1 cellular context compared by ENCODE assay signal in genomic region chr9:111900934-111901612, GRCh38.
TF ChIP-seq lines count a peak whose summit lies in the region.

No MANE protein-coding gene starts in this region.

TF ChIP-seq in K562, 482 proteins besides CTCF, POLR2A, EP300 and RAD21 (continued from another document and continues in another):
- TF ChIP-seq, protein P1, sequence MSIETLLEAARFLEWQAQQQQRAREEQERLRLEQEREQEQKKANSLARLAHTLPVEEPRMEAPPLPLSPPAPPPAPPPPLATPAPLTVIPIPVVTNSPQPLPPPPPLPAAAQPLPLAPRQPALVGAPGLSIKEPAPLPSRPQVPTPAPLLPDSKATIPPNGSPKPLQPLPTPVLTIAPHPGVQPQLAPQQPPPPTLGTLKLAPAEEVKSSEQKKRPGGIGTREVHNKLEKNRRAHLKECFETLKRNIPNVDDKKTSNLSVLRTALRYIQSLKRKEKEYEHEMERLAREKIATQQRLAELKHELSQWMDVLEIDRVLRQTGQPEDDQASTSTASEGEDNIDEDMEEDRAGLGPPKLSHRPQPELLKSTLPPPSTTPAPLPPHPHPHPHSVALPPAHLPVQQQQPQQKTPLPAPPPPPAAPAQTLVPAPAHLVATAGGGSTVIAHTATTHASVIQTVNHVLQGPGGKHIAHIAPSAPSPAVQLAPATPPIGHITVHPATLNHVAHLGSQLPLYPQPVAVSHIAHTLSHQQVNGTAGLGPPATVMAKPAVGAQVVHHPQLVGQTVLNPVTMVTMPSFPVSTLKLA (conservative IDR thresholded peaks at IDR 0.05): 0 out of 4 replicates have a peak, but pooled peaks of 1 of the 2 experiments have one; percentile 2
- TF ChIP-seq POU5F1 (IDR thresholded peaks at IDR 0.05; ENCODE audit: borderline replicate concordance, low read depth, low read length, partially characterized antibody) (no peak), ZFX (CRISPR knock-in tag; IDR thresholded peaks at IDR 0.05) (no peak), ZNF184 (CRISPR knock-in tag; IDR thresholded peaks at IDR 0.05) (no peak), USF1 (CRISPR knock-in tag; IDR thresholded peaks at IDR 0.05) (no peak), CC2D1A (IDR thresholded peaks at IDR 0.05) (peak; percentile 58; the same call in 1 of the 2 replicates), PHF20 (IDR thresholded peaks at IDR 0.05; ENCODE audit: partially characterized antibody) (no peak), THRAP3 (IDR thresholded peaks at IDR 0.05; ENCODE audit: borderline replicate concordance) (no peak), MTA3 (IDR thresholded peaks at IDR 0.05; ENCODE audit: borderline replicate concordance) (no peak), TCFL5 (CRISPR knock-in tag; conservative IDR thresholded peaks at IDR 0.05) (no peak), CUX1 (CRISPR knock-in tag; IDR thresholded peaks at IDR 0.05) (no peak), U2AF1 (optimal IDR thresholded peaks at IDR 0.05; ENCODE audit: low read depth, low read length) (no peak), ILF3 (IDR thresholded peaks at IDR 0.05; ENCODE audit: borderline replicate concordance) (no peak), ZNF79 (CRISPR knock-in tag; IDR thresholded peaks at IDR 0.05; ENCODE audit: low read depth) (no peak), TAF9B (IDR thresholded peaks at IDR 0.05; ENCODE audit: partially characterized antibody) (no peak), ZEB2 (IDR thresholded peaks at IDR 0.05) (peak; percentile 83; the same call in 1 of the 2 replicates), POLR2G (IDR thresholded peaks at IDR 0.05; ENCODE audit: low read depth, low read length) (no peak), HINFP (tag; conservative IDR thresholded peaks at IDR 0.05; ENCODE audit: low read depth) (no peak), MEIS2 (IDR thresholded peaks at IDR 0.05; ENCODE audit: partially characterized antibody) (peak; percentile 32), RAD51 (IDR thresholded peaks at IDR 0.05; ENCODE audit: borderline replicate concordance, low read depth) (no peak), ZNF212 (CRISPR knock-in tag; IDR thresholded peaks at IDR 0.05) (no peak), LCOR (CRISPR knock-in tag; IDR thresholded peaks at IDR 0.05) (peak; percentile 82), ELK3 (CRISPR knock-in tag; IDR thresholded peaks at IDR 0.05) (no peak), TAL1 (IDR thresholded peaks at IDR 0.05) (peak; percentile 91), EP400 (IDR thresholded peaks at IDR 0.05) (0 out of 2 replicates have a peak, but pooled peaks have one; percentile 23), MYC (IDR thresholded peaks at IDR 0.05; ENCODE audit: low read depth, low read length) (no peak), MYC (CRISPR knock-in tag; IDR thresholded peaks at IDR 0.05; ENCODE audit: borderline replicate concordance, low read depth) (no peak), SMARCE1 (IDR thresholded peaks at IDR 0.05) (peak; percentile 82), NCOR1 (IDR thresholded peaks at IDR 0.05) (peak; percentile 90), SRSF3 (IDR thresholded peaks at IDR 0.05; ENCODE audit: insufficient read depth, low read length) (no peak), NR4A1 (CRISPR knock-in tag; IDR thresholded peaks at IDR 0.05) (no peak), NR4A1 (tag; IDR thresholded peaks at IDR 0.05) (no peak), CXXC5 (CRISPR knock-in tag; IDR thresholded peaks at IDR 0.05) (peak; percentile 65; the same call in 1 of the 2 replicates), ZHX1 (conservative IDR thresholded peaks at IDR 0.05; ENCODE audit: low read length) (no peak), TOE1 (IDR thresholded peaks at IDR 0.05; ENCODE audit: borderline replicate concordance) (no peak), TOE1 (CRISPR knock-in tag; IDR thresholded peaks at IDR 0.05; ENCODE audit: borderline replicate concordance, low read depth) (no peak), ETV5 (CRISPR knock-in tag; IDR thresholded peaks at IDR 0.05; ENCODE audit: low read depth) (no peak), FOXA3 (CRISPR knock-in tag; conservative IDR thresholded peaks at IDR 0.05 in 1 of 2, IDR thresholded peaks at IDR 0.05 in 1 of 2) (no peak), TAF7 (tag; IDR thresholded peaks at IDR 0.05) (no peak), JUNB (CRISPR knock-in tag; conservative IDR thresholded peaks at IDR 0.05) (no peak), RBM39 (optimal IDR thresholded peaks at IDR 0.05; ENCODE audit: low read depth, low read length) (no peak), EWSR1 (IDR thresholded peaks at IDR 0.05; ENCODE audit: borderline replicate concordance, low read depth, partially characterized antibody) (no peak)
- TF ChIP-seq, protein P2, sequence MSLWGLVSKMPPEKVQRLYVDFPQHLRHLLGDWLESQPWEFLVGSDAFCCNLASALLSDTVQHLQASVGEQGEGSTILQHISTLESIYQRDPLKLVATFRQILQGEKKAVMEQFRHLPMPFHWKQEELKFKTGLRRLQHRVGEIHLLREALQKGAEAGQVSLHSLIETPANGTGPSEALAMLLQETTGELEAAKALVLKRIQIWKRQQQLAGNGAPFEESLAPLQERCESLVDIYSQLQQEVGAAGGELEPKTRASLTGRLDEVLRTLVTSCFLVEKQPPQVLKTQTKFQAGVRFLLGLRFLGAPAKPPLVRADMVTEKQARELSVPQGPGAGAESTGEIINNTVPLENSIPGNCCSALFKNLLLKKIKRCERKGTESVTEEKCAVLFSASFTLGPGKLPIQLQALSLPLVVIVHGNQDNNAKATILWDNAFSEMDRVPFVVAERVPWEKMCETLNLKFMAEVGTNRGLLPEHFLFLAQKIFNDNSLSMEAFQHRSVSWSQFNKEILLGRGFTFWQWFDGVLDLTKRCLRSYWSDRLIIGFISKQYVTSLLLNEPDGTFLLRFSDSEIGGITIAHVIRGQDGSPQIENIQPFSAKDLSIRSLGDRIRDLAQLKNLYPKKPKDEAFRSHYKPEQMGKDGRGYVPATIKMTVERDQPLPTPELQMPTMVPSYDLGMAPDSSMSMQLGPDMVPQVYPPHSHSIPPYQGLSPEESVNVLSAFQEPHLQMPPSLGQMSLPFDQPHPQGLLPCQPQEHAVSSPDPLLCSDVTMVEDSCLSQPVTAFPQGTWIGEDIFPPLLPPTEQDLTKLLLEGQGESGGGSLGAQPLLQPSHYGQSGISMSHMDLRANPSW (CRISPR knock-in tag; IDR thresholded peaks at IDR 0.05): no peak
- TF ChIP-seq, protein P3, sequence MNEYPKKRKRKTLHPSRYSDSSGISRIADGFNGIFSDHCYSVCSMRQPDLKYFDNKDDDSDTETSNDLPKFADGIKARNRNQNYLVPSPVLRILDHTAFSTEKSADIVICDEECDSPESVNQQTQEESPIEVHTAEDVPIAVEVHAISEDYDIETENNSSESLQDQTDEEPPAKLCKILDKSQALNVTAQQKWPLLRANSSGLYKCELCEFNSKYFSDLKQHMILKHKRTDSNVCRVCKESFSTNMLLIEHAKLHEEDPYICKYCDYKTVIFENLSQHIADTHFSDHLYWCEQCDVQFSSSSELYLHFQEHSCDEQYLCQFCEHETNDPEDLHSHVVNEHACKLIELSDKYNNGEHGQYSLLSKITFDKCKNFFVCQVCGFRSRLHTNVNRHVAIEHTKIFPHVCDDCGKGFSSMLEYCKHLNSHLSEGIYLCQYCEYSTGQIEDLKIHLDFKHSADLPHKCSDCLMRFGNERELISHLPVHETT (CRISPR knock-in tag; conservative IDR thresholded peaks at IDR 0.05 in 1 of 2, IDR thresholded peaks at IDR 0.05 in 1 of 2): no peak
- TF ChIP-seq, protein P4, sequence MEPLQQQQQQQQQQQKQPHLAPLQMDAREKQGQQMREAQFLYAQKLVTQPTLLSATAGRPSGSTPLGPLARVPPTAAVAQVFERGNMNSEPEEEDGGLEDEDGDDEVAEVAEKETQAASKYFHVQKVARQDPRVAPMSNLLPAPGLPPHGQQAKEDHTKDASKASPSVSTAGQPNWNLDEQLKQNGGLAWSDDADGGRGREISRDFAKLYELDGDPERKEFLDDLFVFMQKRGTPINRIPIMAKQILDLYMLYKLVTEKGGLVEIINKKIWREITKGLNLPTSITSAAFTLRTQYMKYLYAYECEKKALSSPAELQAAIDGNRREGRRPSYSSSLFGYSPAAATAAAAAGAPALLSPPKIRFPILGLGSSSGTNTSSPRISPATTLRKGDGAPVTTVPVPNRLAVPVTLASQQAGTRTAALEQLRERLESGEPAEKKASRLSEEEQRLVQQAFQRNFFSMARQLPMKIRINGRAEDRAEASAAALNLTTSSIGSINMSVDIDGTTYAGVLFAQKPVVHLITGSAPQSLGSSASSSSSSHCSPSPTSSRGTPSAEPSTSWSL (CRISPR knock-in tag; IDR thresholded peaks at IDR 0.05; ENCODE audit: borderline replicate concordance): no peak
- TF ChIP-seq, protein P5, sequence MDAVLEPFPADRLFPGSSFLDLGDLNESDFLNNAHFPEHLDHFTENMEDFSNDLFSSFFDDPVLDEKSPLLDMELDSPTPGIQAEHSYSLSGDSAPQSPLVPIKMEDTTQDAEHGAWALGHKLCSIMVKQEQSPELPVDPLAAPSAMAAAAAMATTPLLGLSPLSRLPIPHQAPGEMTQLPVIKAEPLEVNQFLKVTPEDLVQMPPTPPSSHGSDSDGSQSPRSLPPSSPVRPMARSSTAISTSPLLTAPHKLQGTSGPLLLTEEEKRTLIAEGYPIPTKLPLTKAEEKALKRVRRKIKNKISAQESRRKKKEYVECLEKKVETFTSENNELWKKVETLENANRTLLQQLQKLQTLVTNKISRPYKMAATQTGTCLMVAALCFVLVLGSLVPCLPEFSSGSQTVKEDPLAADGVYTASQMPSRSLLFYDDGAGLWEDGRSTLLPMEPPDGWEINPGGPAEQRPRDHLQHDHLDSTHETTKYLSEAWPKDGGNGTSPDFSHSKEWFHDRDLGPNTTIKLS (IDR thresholded peaks at IDR 0.05; ENCODE audit: borderline replicate concordance, low read depth): no peak
